9 cellular contexts compared by ENCODE assay signal in the genomic region with DNA sequence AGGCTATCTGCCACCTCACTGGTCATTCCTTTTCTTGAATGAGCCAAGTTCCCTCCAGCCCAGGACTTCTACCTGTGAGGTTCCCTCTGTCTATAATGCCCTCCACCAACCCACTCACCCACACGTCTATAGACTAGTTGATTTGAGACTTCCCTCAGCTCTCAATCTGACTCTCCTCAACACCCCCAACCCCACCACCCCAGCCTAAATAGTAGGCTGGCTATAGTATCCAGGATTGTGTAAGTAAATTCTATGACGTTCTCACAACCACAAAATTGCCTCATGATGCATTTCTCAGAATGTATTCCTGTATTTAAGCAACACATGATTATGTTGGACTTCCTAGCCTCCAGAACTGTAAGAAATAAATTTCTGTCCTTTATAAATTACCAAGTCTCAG. TPM values are rescaled to one million over a fixed set of nuclear protein-coding genes. Genes with fewer than 3 reads are reported as not detected.
A peak's percentile ranks its signal among the peaks of the same experiment; 100 is the strongest.
DNase-seq lines count a peak whose midpoint lies in the region; ATAC-seq and TF ChIP-seq lines count a peak whose summit lies in the region.
"Had no signal": no experiment of that assay in that cellular context is flagged by ENCODE, and none has a peak within 500 bp of the region (broad histone marks: within the 10 kb centered on the region; RNA-seq: fewer than 3 reads in every experiment).

No MANE protein-coding gene starts in this region.

- H3K4me1 ChIP-seq in CD4-positive, alpha-beta memory T cell (ENCODE audit: insufficient read depth, low read length): peaks cover 42% of the 10 kb centered on the region
- H3K4me1 ChIP-seq in colonic mucosa (no peaks in the 10 kb centered on the region), neutrophil (ENCODE audit: control insufficient read depth in 1 of 2, insufficient read depth in 1 of 2, low read depth in 1 of 2, low read length in 1 of 2) (peaks cover 69 to 80% of the 10 kb centered on the region in 2 experiments), BE2C (no peaks in the 10 kb centered on the region)

- no peaks in the 10 kb centered on the region for H3K27me3 ChIP-seq in CD4-positive, alpha-beta memory T cell (ENCODE audit: insufficient read depth, low read length)
- H3K27me3 ChIP-seq in colonic mucosa: no peaks in the 10 kb centered on the region
- no peaks in the 10 kb centered on the region for H3K27me3 ChIP-seq in neutrophil
- peaks cover 5% of the 10 kb centered on the region for H3K27me3 ChIP-seq in BE2C

- H3K9ac ChIP-seq in colonic mucosa (ENCODE audit: low read depth in 2 of 2, low read length in 2 of 2): peak overlapping the region in 1 of 2 donors; percentile 35

- no peaks in the 10 kb centered on the region for H3K9me3 ChIP-seq in CD4-positive, alpha-beta memory T cell (ENCODE audit: control insufficient read depth in 1 of 2, low read length in 2 of 2)
- H3K9me3 ChIP-seq in colonic mucosa: no peaks in the 10 kb centered on the region
- H3K9me3 ChIP-seq in neutrophil: no peaks in the 10 kb centered on the region
- no peaks in the 10 kb centered on the region for H3K9me3 ChIP-seq in BE2C

- peak overlapping the region in 7 of 8 donors; percentile 48 to 94 (median 73) for H3K4me3 Mint-ChIP-seq in CD4-positive, alpha-beta memory T cell

- no peak overlapping the region for H3K27ac ChIP-seq in CD4-positive, alpha-beta memory T cell (ENCODE audit: low read depth, low read length)
- peak overlapping the region; percentile 98 for H3K27ac ChIP-seq in colonic mucosa
- H3K27ac ChIP-seq in neutrophil: peak overlapping the region; percentile 93

- no peaks in the 10 kb centered on the region for H3K27me3 Mint-ChIP-seq in CD4-positive, alpha-beta memory T cell

- no peak for ATAC-seq in GM21786 (IDR thresholded peaks at IDR 0.05; ENCODE audit: unreplicated experiment)
- no peak for ATAC-seq in GM18907 (IDR thresholded peaks at IDR 0.05; ENCODE audit: unreplicated experiment)

- H3K4me1 Mint-ChIP-seq in CD4-positive, alpha-beta memory T cell: peaks cover 41 to 69% (median 56%) of the 10 kb centered on the region in 4 donors

- H3K36me3 ChIP-seq in CD4-positive, alpha-beta memory T cell (ENCODE audit: insufficient read depth, low read length): no peaks in the 10 kb centered on the region
- H3K36me3 ChIP-seq in colonic mucosa: no peaks in the 10 kb centered on the region
- H3K36me3 ChIP-seq in neutrophil: peaks cover 5% of the 10 kb centered on the region
- H3K36me3 ChIP-seq in BE2C: no peaks in the 10 kb centered on the region

- H3K9me3 Mint-ChIP-seq in CD4-positive, alpha-beta memory T cell: no peaks in the 10 kb centered on the region

- H3K27ac Mint-ChIP-seq in CD4-positive, alpha-beta memory T cell: peak overlapping the region in 4 of 7 donors; percentile 10 to 57 (median 16)

- intact Hi-C loops in CD4-positive, alpha-beta memory T cell (cut with micrococcal nuclease): no loop called here
- intact Hi-C loops in colonic mucosa (cut with DNase I): no loop called here
- intact Hi-C loops in head of caudate nucleus (cut with DNase I): no loop called here

- DNase-seq in CD4-positive, alpha-beta memory T cell: no peak
- DNase-seq in MV-4-11 (lab: John Stamatoyannopoulos, UW) (peak; percentile 74), colonic mucosa (no peak), BE2C (no peak), head of caudate nucleus (no peak)
- DNase-seq: activated CD4-positive, CD25-positive, alpha-beta regulatory T cell had no signal

- H3K36me3 Mint-ChIP-seq in CD4-positive, alpha-beta memory T cell: peaks cover 5 to 7% of the 10 kb centered on the region in 2 donors

- no peak overlapping the region for H3K4me3 ChIP-seq in CD4-positive, alpha-beta memory T cell (ENCODE audit: low read length in 2 of 2)
- peak overlapping the region; percentile 66 for H3K4me3 ChIP-seq in colonic mucosa
- peak overlapping the region; percentile 73 to 89 for H3K4me3 ChIP-seq in neutrophil (ENCODE audit: low read depth in 1 of 2, low read length in 1 of 2)
- no peak overlapping the region for H3K4me3 ChIP-seq in BE2C (ENCODE audit: low read depth, low read length)

- POLR2A ChIA-PET in CD4-positive, alpha-beta memory T cell (lab: Charles Lee; ENCODE audit: partially characterized antibody): no interaction called here

- TF ChIP-seq CTCF in colonic mucosa (IDR thresholded peaks at IDR 0.05) (no peak), neutrophil (IDR thresholded peaks at IDR 0.05) (no peak), BE2C (IDR thresholded peaks at IDR 0.05; ENCODE audit: low read depth, low read length) (no peak)

- CTCF ChIA-PET in CD4-positive, alpha-beta memory T cell (lab: Charles Lee; ENCODE audit: partially characterized antibody): interaction anchor here (1.5 kb wide), 1 partner anchor 10 kb away, joined by 5 read pairs; no protein-coding TSS in a partner anchor

RNA-seq across cellular contexts. Expression of a gene that starts 2.2 kb away (rescaled TPM):
- 10 to 100 TPM; 24.9 to 25.0 TPM for total RNA-seq in CD4-positive, alpha-beta memory T cell
- polyA plus RNA-seq in CD4-positive, alpha-beta memory T cell: 10 to 100 TPM; 24.9 to 34.2 TPM
- total RNA-seq in colonic mucosa: 100 to 1,000 TPM in 1 of 2 donors, 10 to 100 TPM in 1; 99.0 to 180 TPM
- polyA plus RNA-seq in BE2C (2012; ENCODE audit: insufficient read depth, insufficient read length, low read depth): 0.71 TPM

Comparison
In these comparisons a context has a peak if more than half of its experiments do, and no peak if none do; other contexts are left out.
1. H3K4me3 ChIP-seq: peak in colonic mucosa (single experiment) and neutrophil (2 of 2); none in CD4-positive, alpha-beta memory T cell (0 of 2) and BE2C (single experiment).